ENCODE assay signal across 2 cellular contexts in genomic region chr12:10340946-10341345, GRCh38. TPM values are rescaled to one million over a fixed set of nuclear protein-coding genes. Genes with fewer than 3 reads are reported as not detected.
"Had no signal": no experiment of that assay in that cellular context is flagged by ENCODE, and none has a peak within 500 bp of the region (broad histone marks: within the 10 kb centered on the region; RNA-seq: fewer than 3 reads in every experiment).

No MANE protein-coding gene starts in this region.

RNA-seq across cellular contexts. Expression of gene KLRK1, which starts 48.9 kb away (rescaled TPM):
- total RNA-seq: activated CD4-positive, alpha-beta T cell treated with anti-CD3 and anti-CD28 coated beads for 36 hours; ascending aorta had no signal
